ENCODE assay signal across 10 cellular contexts in genomic region chr9:127949827-127950512, GRCh38. TPM values are rescaled to one million over a fixed set of nuclear protein-coding genes. Genes with fewer than 3 reads are reported as not detected.
DNase-seq lines count a peak whose midpoint lies in the region; ATAC-seq and TF ChIP-seq lines count a peak whose summit lies in the region.
"Had no signal": no experiment of that assay in that cellular context is flagged by ENCODE, and none has a peak within 500 bp of the region (broad histone marks: within the 10 kb centered on the region; RNA-seq: fewer than 3 reads in every experiment).

No MANE protein-coding gene starts in this region.

- H2BK15ac ChIP-seq in IMR-90 (ENCODE audit: low read depth, low read length), result no peak overlapping the region

- no peak overlapping the region for H3K14ac ChIP-seq in IMR-90 (replicated peaks; ENCODE audit: low read depth, low read length)

- no peak overlapping the region for H3K56ac ChIP-seq in IMR-90 (ENCODE audit: extremely low read depth, insufficient read depth, low read length)

- TF ChIP-seq POLR2A in IMR-90 (IDR thresholded peaks at IDR 0.05; ENCODE audit: low read depth, low read length), result no peak

- H2AK5ac ChIP-seq in IMR-90 (ENCODE audit: low read depth, low read length), result no peak overlapping the region

- H3K4me1 ChIP-seq in IMR-90 (ENCODE audit: control insufficient read depth, insufficient read depth, low read length), result peaks cover 4% of the 10 kb centered on the region; the same call in 1 of the 2 replicates
- peaks cover 10% of the 10 kb centered on the region for H3K4me1 ChIP-seq in neural progenitor cell
- H3K4me1 ChIP-seq in PC-3 (ENCODE audit: insufficient read depth, low read length), result peaks cover 12% of the 10 kb centered on the region

- peaks cover 30% of the 10 kb centered on the region for H3K79me2 ChIP-seq in neural progenitor cell (ENCODE audit: low read depth)
- peaks cover 20% of the 10 kb centered on the region for H3K79me2 ChIP-seq in PC-3 (ENCODE audit: low read length)

- peak overlapping the region; percentile 81 for H3K27ac Mint-ChIP-seq in central memory CD8-positive, alpha-beta T cell (ENCODE audit: low read depth)
- H3K27ac Mint-ChIP-seq in neural progenitor cell, result peak overlapping the region; percentile 81

- H4K91ac ChIP-seq in IMR-90 (ENCODE audit: insufficient read depth, low read depth, low read length), result no peak overlapping the region

- H3K9me2 ChIP-seq in PC-3 (replicated peaks; ENCODE audit: low read length), result no peaks in the 10 kb centered on the region

- H3K79me1 ChIP-seq in IMR-90 (ENCODE audit: low read depth in 1 of 2, low read length in 2 of 2), result peaks cover 0 to 39% of the 10 kb centered on the region in 2 experiments; a peak in 3 of 4 replicates

- H3K4me3 Mint-ChIP-seq in central memory CD8-positive, alpha-beta T cell, result no peak overlapping the region
- H3K4me3 Mint-ChIP-seq in neural progenitor cell, result no peak overlapping the region

- no peak for ATAC-seq in IMR-90 (ENCODE audit: low read depth)
- ATAC-seq in central memory CD8-positive, alpha-beta T cell (replicated peaks; ENCODE audit: extremely low read depth, poor library complexity, severe bottlenecking), result no peak
- ATAC-seq in PC-3, result no peak
- ATAC-seq: SK-N-SH treated with all-trans-retinoic acid at 6 μM for 48 hours had no signal

- no TSS peak for BruUV-seq in IMR-90 (replicated peaks; lab: Mats Ljungman, UMichigan)
- no TSS peak for BruUV-seq in PC-3 (replicated peaks; lab: Mats Ljungman, UMichigan)

- no peak overlapping the region for H3K18ac ChIP-seq in IMR-90 (ENCODE audit: low read depth, low read length)

- no peak overlapping the region for H2BK20ac ChIP-seq in IMR-90 (ENCODE audit: low read depth, low read length)

- intact Hi-C loops in IMR-90 (cut with micrococcal nuclease) (no loop called here), PC-3 (cut with micrococcal nuclease) (no loop called here)

- no peak overlapping the region for H3K4ac ChIP-seq in IMR-90 (ENCODE audit: low read depth, low read length)

- no peak overlapping the region for H3K4me3 ChIP-seq in IMR-90 (ENCODE audit: insufficient read depth, low read depth, low read length)
- no peak overlapping the region for H3K4me3 ChIP-seq in neural progenitor cell
- no peak overlapping the region for H3K4me3 ChIP-seq in PC-3 (ENCODE audit: low read length)
- H3K4me3 ChIP-seq: lung had no signal

- no peak overlapping the region for H2AFZ ChIP-seq in IMR-90 (replicated peaks; ENCODE audit: low read length, poor library complexity)
- no peak overlapping the region for H2AFZ ChIP-seq in neural progenitor cell (replicated peaks)
- no peak overlapping the region for H2AFZ ChIP-seq in PC-3 (ENCODE audit: low read length)

- H2AK9ac ChIP-seq in IMR-90 (replicated peaks; ENCODE audit: low read depth, low read length, poor library complexity), result peak overlapping the region; percentile 13

- H3K4me1 Mint-ChIP-seq in central memory CD8-positive, alpha-beta T cell, result peaks cover 35% of the 10 kb centered on the region
- peaks cover 17% of the 10 kb centered on the region for H3K4me1 Mint-ChIP-seq in neural progenitor cell

- no peaks in the 10 kb centered on the region for H3K9me3 ChIP-seq in IMR-90 (ENCODE audit: control insufficient read depth, insufficient read depth, low read length)
- H3K9me3 ChIP-seq in neural progenitor cell (ENCODE audit: low read depth), result no peaks in the 10 kb centered on the region
- no peaks in the 10 kb centered on the region for H3K9me3 ChIP-seq in PC-3 (ENCODE audit: low read length)

- H3K27ac ChIP-seq in IMR-90 (ENCODE audit: insufficient read depth, low read length) (no peak overlapping the region), neural progenitor cell (no peak overlapping the region), PC-3 (ENCODE audit: low read length) (no peak overlapping the region)

- no peak overlapping the region for H3K4me2 ChIP-seq in IMR-90 (ENCODE audit: low read depth, low read length)
- no peak overlapping the region for H3K4me2 ChIP-seq in neural progenitor cell
- no peak overlapping the region for H3K4me2 ChIP-seq in PC-3 (ENCODE audit: low read length)

- POLR2A ChIA-PET in IMR-90 (lab: Charles Lee; ENCODE audit: unreplicated experiment), result no interaction called here
- POLR2A ChIA-PET in PC-3 (lab: Charles Lee; ENCODE audit: unreplicated experiment), result no interaction called here

- 93% methylated on average over 8 of the region's 17 CpGs; no CpG with 5 or more reads in 1 of the 2 experiments for WGBS in IMR-90 (ENCODE audit: extremely low coverage in 2 of 2, insufficient read length in 1 of 2), 2 experiments

- H3F3A ChIP-seq in neural progenitor cell (ENCODE audit: low read depth) (peaks cover under 1% of the 10 kb centered on the region), PC-3 (ENCODE audit: low read length, unreplicated experiment) (no peaks in the 10 kb centered on the region)

- H3K27me3 Mint-ChIP-seq in central memory CD8-positive, alpha-beta T cell, result no peaks in the 10 kb centered on the region
- H3K27me3 Mint-ChIP-seq in neural progenitor cell (ENCODE audit: insufficient read depth, low read depth), result peaks cover 5% of the 10 kb centered on the region

- H3K9ac ChIP-seq in IMR-90 (ENCODE audit: low read depth, low read length) (no peak overlapping the region), neural progenitor cell (no peak overlapping the region), PC-3 (ENCODE audit: low read length) (no peak overlapping the region)

- DNase-seq in IMR-90, result no peak
- no peak for DNase-seq in central memory CD8-positive, alpha-beta T cell (ENCODE audit: low spot score in 2 of 2)
- DNase-seq in neural progenitor cell (ENCODE audit: low spot score), result no peak
- no peak for DNase-seq in NCI-H2081 (lab: John Stamatoyannopoulos, UW)
- DNase-seq in T1000 (lab: John Stamatoyannopoulos, UW), result no peak
- no peak for DNase-seq in PC-3
- DNase-seq: NCI-H2227 treated with DMSO at 0.1 percent for 48 hours; stimulated activated CD4-positive, alpha-beta T cell treated with anti-CD3 and anti-CD28 coated beads, Interleukin-4, amount 100 ng/mL, for 1 hour had no signal

- TF ChIP-seq CTCF in IMR-90 (conservative IDR thresholded peaks at IDR 0.05; ENCODE audit: low read depth, low read length), result no peak
- no peak for TF ChIP-seq CTCF in neural progenitor cell (IDR thresholded peaks at IDR 0.05)
- TF ChIP-seq CTCF in PC-3 (conservative IDR thresholded peaks at IDR 0.05; ENCODE audit: low read depth, low read length), result no peak

- H3K9me1 ChIP-seq in IMR-90 (ENCODE audit: insufficient read depth, low read length), result peaks cover 8% of the 10 kb centered on the region; the same call in 1 of the 2 replicates

- H4K20me1 ChIP-seq in IMR-90 (ENCODE audit: insufficient read depth, low read length) (peaks cover 17% of the 10 kb centered on the region), neural progenitor cell (ENCODE audit: low read depth) (peaks cover 67% of the 10 kb centered on the region), PC-3 (ENCODE audit: low read length) (no peaks in the 10 kb centered on the region)

- in situ Hi-C loops in IMR-90 (cut with MboI; ENCODE audit: low sequenced_read_pairs), result no loop called here

- peaks cover 12% of the 10 kb centered on the region; the same call in 1 of the 2 replicates for H3K36me3 ChIP-seq in IMR-90 (ENCODE audit: control insufficient read depth, insufficient read depth, low read length)
- H3K36me3 ChIP-seq in neural progenitor cell, result no peaks in the 10 kb centered on the region
- no peaks in the 10 kb centered on the region for H3K36me3 ChIP-seq in PC-3 (ENCODE audit: low read depth, low read length)

- no peak overlapping the region for H2BK120ac ChIP-seq in IMR-90 (ENCODE audit: low read depth, low read length)

- TF ChIP-seq RAD21 in IMR-90 (IDR thresholded peaks at IDR 0.05; ENCODE audit: low read length), result no peak

- no peak overlapping the region for H3K23ac ChIP-seq in IMR-90 (ENCODE audit: low read depth, low read length)

- peaks cover 39% of the 10 kb centered on the region for H3K36me3 Mint-ChIP-seq in central memory CD8-positive, alpha-beta T cell (ENCODE audit: insufficient read depth)
- H3K36me3 Mint-ChIP-seq in neural progenitor cell, result peaks cover 3% of the 10 kb centered on the region

- CTCF ChIA-PET in IMR-90 (lab: Yijun Ruan, JAX) (no interaction called here), PC-3 (lab: Charles Lee) (no interaction called here)

- dilution Hi-C loops in IMR-90 (cut with HindIII; ENCODE audit: low sequenced_read_pairs, unreplicated experiment), result no loop called here

- H4K8ac ChIP-seq in IMR-90 (ENCODE audit: low read depth in 2 of 2, low read length in 2 of 2), result no peak overlapping the region

- no peaks in the 10 kb centered on the region for H3K9me3 Mint-ChIP-seq in central memory CD8-positive, alpha-beta T cell
- H3K9me3 Mint-ChIP-seq in neural progenitor cell, result no peaks in the 10 kb centered on the region

- no peak overlapping the region for H4K5ac ChIP-seq in IMR-90 (ENCODE audit: low read depth, low read length)

- H2BK5ac ChIP-seq in IMR-90 (ENCODE audit: low read depth, low read length, poor library complexity, severe bottlenecking), result no peak overlapping the region

- H3K27me3 ChIP-seq in IMR-90 (ENCODE audit: control insufficient read depth, insufficient read depth, low read length) (no peaks in the 10 kb centered on the region), neural progenitor cell (no peaks in the 10 kb centered on the region), PC-3 (ENCODE audit: low read length) (no peaks in the 10 kb centered on the region)

RNA-seq across cellular contexts. Expression of gene DPM2, which starts 12.3 kb away (rescaled TPM):
- total RNA-seq in IMR-90 (2012; rRNA removed) (10.8 TPM in 2 replicates), neural progenitor cell (ENCODE audit: low replicate concordance) (9.1 and 20.5 TPM in 2 replicates), PC-3 (2014; rRNA removed) (32.0 and 33.0 TPM in 2 replicates)
- 60.6 and 60.9 TPM in 2 replicates for polyA plus RNA-seq in IMR-90 (2012; rRNA removed)
- polyA plus RNA-seq in IMR-90 (2012; cell fraction: cytosol; rRNA removed), result 40.8 and 52.3 TPM in 2 replicates
- polyA plus RNA-seq in IMR-90 (2012; cell fraction: nucleus; rRNA removed; ENCODE audit: low replicate concordance), result 40.3 and 50.7 TPM in 2 replicates

RNA-seq across cellular contexts. Expression of gene PIP5KL1, which starts 19.4 kb away (rescaled TPM):
- total RNA-seq in IMR-90 (2012; rRNA removed), result 0.28 and 0.36 TPM in 2 replicates
- polyA plus RNA-seq in IMR-90 (2012; rRNA removed), result 2.7 and 3.6 TPM in 2 replicates
- polyA plus RNA-seq in IMR-90 (2012; cell fraction: cytosol; rRNA removed), result 2.5 and 3.4 TPM in 2 replicates
- 22.0 and 36.8 TPM in 2 replicates for polyA plus RNA-seq in IMR-90 (2012; cell fraction: nucleus; rRNA removed; ENCODE audit: low replicate concordance)
- 1.4 and 8.8 TPM in 2 replicates for total RNA-seq in neural progenitor cell (ENCODE audit: low replicate concordance)
- 5.1 and 5.4 TPM in 2 replicates for total RNA-seq in PC-3 (2014; rRNA removed)

RNA-seq across cellular contexts. Expression of gene EEIG1, which starts 30.8 kb away (rescaled TPM):
- total RNA-seq in IMR-90 (2012; rRNA removed) (1.1 TPM in 2 replicates), neural progenitor cell (ENCODE audit: low replicate concordance) (8.8 and 30.8 TPM in 2 replicates), PC-3 (2014; rRNA removed) (10.8 and 26.1 TPM in 2 replicates)
- polyA plus RNA-seq in IMR-90 (2012; rRNA removed), result 17.5 and 23.2 TPM in 2 replicates
- 10.6 and 14.3 TPM in 2 replicates for polyA plus RNA-seq in IMR-90 (2012; cell fraction: cytosol; rRNA removed)
- polyA plus RNA-seq in IMR-90 (2012; cell fraction: nucleus; rRNA removed; ENCODE audit: low replicate concordance), result 21.3 and 38.9 TPM in 2 replicates

RNA-seq across cellular contexts. Expression of gene ST6GALNAC4, which starts 33.1 kb away (rescaled TPM):
- total RNA-seq in IMR-90 (2012; rRNA removed) (11.9 and 12.5 TPM in 2 replicates), neural progenitor cell (ENCODE audit: low replicate concordance) (5.5 and 11.1 TPM in 2 replicates), PC-3 (2014; rRNA removed) (26.9 and 27.8 TPM in 2 replicates)
- polyA plus RNA-seq in IMR-90 (2012; rRNA removed), result 32.9 and 42.2 TPM in 2 replicates
- 18.6 and 48.3 TPM in 2 replicates for polyA plus RNA-seq in IMR-90 (2012; cell fraction: cytosol; rRNA removed)
- 25.4 and 59.2 TPM in 2 replicates for polyA plus RNA-seq in IMR-90 (2012; cell fraction: nucleus; rRNA removed; ENCODE audit: low replicate concordance)

RNA-seq across cellular contexts. Expression of gene ST6GALNAC6, which starts 50.6 kb away (rescaled TPM):
- total RNA-seq in IMR-90 (2012; rRNA removed), result 35.3 and 35.7 TPM in 2 replicates
- 47.6 and 48.6 TPM in 2 replicates for polyA plus RNA-seq in IMR-90 (2012; rRNA removed)
- polyA plus RNA-seq in IMR-90 (2012; cell fraction: cytosol; rRNA removed), result 41.6 and 60.0 TPM in 2 replicates
- polyA plus RNA-seq in IMR-90 (2012; cell fraction: nucleus; rRNA removed; ENCODE audit: low replicate concordance), result 105 and 190 TPM in 2 replicates
- 14.3 and 42.7 TPM in 2 replicates for total RNA-seq in neural progenitor cell (ENCODE audit: low replicate concordance)
- total RNA-seq in PC-3 (2014; rRNA removed), result 8.5 and 14.5 TPM in 2 replicates
